Comparison of ENCODE assay signal across 28 cellular contexts in genomic region chr21:44564099-44564498, GRCh38. TPM values are rescaled to one million over a fixed set of nuclear protein-coding genes. Genes with fewer than 3 reads are reported as not detected.
"Had no signal": no experiment of that assay in that cellular context is flagged by ENCODE, and none has a peak within 500 bp of the region (broad histone marks: within the 10 kb centered on the region; RNA-seq: fewer than 3 reads in every experiment).

No MANE protein-coding gene starts in this region.

- H3K27me3 ChIP-seq: Peyer's patch, SJCRH30 had no signal

- DNase-seq: Karpas-422; KG1; MG63; NCI-H1092; NCI-H1105 treated with DMSO at 0.1 percent for 48 hours; NCI-H1417 treated with DMSO at 0.1 percent for 48 hours; NCI-H146; NCI-H1694 treated with DMSO at 0.1 percent for 48 hours; NCI-H1930; NCI-H2081; NCI-H2107; NCI-H2171; NCI-H226; NCI-H446; NCI-H510A; NCI-H524 treated with DMSO at 0.1 percent for 48 hours; NCI-H69; NCI-H774; NK-92 treated with Interleukin-12 subunit alpha and Interleukin-12 subunit beta, amount 100 ng/mL, for 24 hours; OCI-M1; PC-9; Peyer's patch; SHP77 treated with DMSO at 0.1 percent for 48 hours; SJCRH30 had no signal

- H3K36me3 ChIP-seq: MG63, Peyer's patch, SJCRH30 had no signal

- H2AFZ ChIP-seq: PC-9 had no signal

- H3K4me3 ChIP-seq: MG63, PC-9, Peyer's patch, SJCRH30, SK-N-MC had no signal

- ATAC-seq: Right ventricle myocardium inferior had no signal

- H3K4me1 ChIP-seq: SJCRH30 had no signal

- H3K4me2 ChIP-seq: PC-9 had no signal

- H3K9me3 ChIP-seq: Peyer's patch, SJCRH30 had no signal

- H3K27ac ChIP-seq: PC-9, Peyer's patch, SJCRH30, SK-N-MC had no signal

RNA-seq across cellular contexts. Expression of gene KRTAP10-3, which starts 5.5 kb away (rescaled TPM):
- total RNA-seq: HT-29, PC-9, Peyer's patch, Right ventricle myocardium inferior, RPMI7951, SJCRH30 had no signal

RNA-seq across cellular contexts. Expression of gene KRTAP10-4, which starts 9.4 kb away (rescaled TPM):
- total RNA-seq: HT-29, PC-9, Peyer's patch, Right ventricle myocardium inferior, RPMI7951, SJCRH30 had no signal

RNA-seq across cellular contexts. Expression of gene KRTAP10-2, which starts 12.8 kb away (rescaled TPM):
- total RNA-seq: HT-29, PC-9, Peyer's patch, Right ventricle myocardium inferior, RPMI7951, SJCRH30 had no signal

RNA-seq across cellular contexts. Expression of gene KRTAP10-5, which starts 16.3 kb away (rescaled TPM):
- total RNA-seq: HT-29, PC-9, Peyer's patch, Right ventricle myocardium inferior, RPMI7951, SJCRH30 had no signal

RNA-seq across cellular contexts. Expression of gene KRTAP10-1, which starts 24.1 kb away (rescaled TPM):
- total RNA-seq: HT-29, PC-9, Peyer's patch, Right ventricle myocardium inferior, RPMI7951, SJCRH30 had no signal
